ENCODE assay signal across 3 cellular contexts in genomic region chr20:37386505-37387201, GRCh38.
A peak's percentile ranks its signal among the peaks of the same experiment; 100 is the strongest.
TF ChIP-seq lines count a peak whose summit lies in the region.

No MANE protein-coding gene starts in this region.

TF ChIP-seq in SK-N-SH, 30 proteins besides CTCF, POLR2A, EP300 and RAD21:
- no peak for TF ChIP-seq RCOR1 (IDR thresholded peaks at IDR 0.05; ENCODE audit: low read length)
- TF ChIP-seq SMC3 (IDR thresholded peaks at IDR 0.05; ENCODE audit: low read depth, low read length): no peak
- no peak for TF ChIP-seq ELF1 (IDR thresholded peaks at IDR 0.05)
- no peak for TF ChIP-seq PBX3 (IDR thresholded peaks at IDR 0.05)
- TF ChIP-seq RXRA (IDR thresholded peaks at IDR 0.05; ENCODE audit: borderline replicate concordance, low read depth): no peak
- TF ChIP-seq NRF1 (IDR thresholded peaks at IDR 0.05; ENCODE audit: low read depth, low read length): no peak
- no peak for TF ChIP-seq POLR2AphosphoS5 (IDR thresholded peaks at IDR 0.05; ENCODE audit: low read depth, low read length)
- TF ChIP-seq USF2 (IDR thresholded peaks at IDR 0.05; ENCODE audit: borderline replicate concordance, low read depth, low read length): no peak
- TF ChIP-seq MAX (IDR thresholded peaks at IDR 0.05; ENCODE audit: low read depth): no peak
- no peak for TF ChIP-seq SIN3A (IDR thresholded peaks at IDR 0.05; ENCODE audit: borderline replicate concordance, low read depth, low read length)
- TF ChIP-seq FOXJ3 (CRISPR knock-in tag; IDR thresholded peaks at IDR 0.05): no peak
- no peak for TF ChIP-seq RFX5 (IDR thresholded peaks at IDR 0.05; ENCODE audit: low read length)
- no peak for TF ChIP-seq MEF2A (IDR thresholded peaks at IDR 0.05; ENCODE audit: borderline replicate concordance, low read depth)
- TF ChIP-seq TCF12 (IDR thresholded peaks at IDR 0.05): no peak
- no peak for TF ChIP-seq FOXM1 (IDR thresholded peaks at IDR 0.05; ENCODE audit: low read depth)
TF ChIP-seq in SK-N-SH: peak in this region for 0.

TF ChIP-seq in SK-N-SH treated with all-trans-retinoic acid at 6 μM for 48 hours, 23 proteins besides CTCF, POLR2A, EP300 and RAD21:
- TF ChIP-seq CSRNP3 (CRISPR knock-in tag; IDR thresholded peaks at IDR 0.05): no peak
- TF ChIP-seq GLIS3 (CRISPR knock-in tag; IDR thresholded peaks at IDR 0.05): no peak
- TF ChIP-seq TSHZ2 (CRISPR knock-in tag; IDR thresholded peaks at IDR 0.05): no peak
- no peak for TF ChIP-seq BACH2 (CRISPR knock-in tag; IDR thresholded peaks at IDR 0.05; ENCODE audit: borderline replicate concordance)
- TF ChIP-seq ARNTL (CRISPR knock-in tag; IDR thresholded peaks at IDR 0.05; ENCODE audit: borderline replicate concordance, low read depth): no peak
- no peak for TF ChIP-seq RARB (CRISPR knock-in tag; IDR thresholded peaks at IDR 0.05)
- TF ChIP-seq PATZ1 (CRISPR knock-in tag; IDR thresholded peaks at IDR 0.05; ENCODE audit: borderline replicate concordance): no peak
- TF ChIP-seq PPARA (CRISPR knock-in tag; IDR thresholded peaks at IDR 0.05; ENCODE audit: borderline replicate concordance): no peak
- TF ChIP-seq CREB5 (CRISPR knock-in tag; IDR thresholded peaks at IDR 0.05; ENCODE audit: low read depth): no peak
- TF ChIP-seq ZNF565 (CRISPR knock-in tag; conservative IDR thresholded peaks at IDR 0.05; ENCODE audit: low read depth): no peak
- TF ChIP-seq TCF4 (CRISPR knock-in tag; IDR thresholded peaks at IDR 0.05; ENCODE audit: borderline replicate concordance): no peak
- TF ChIP-seq CSDC2 (CRISPR knock-in tag; IDR thresholded peaks at IDR 0.05): no peak
TF ChIP-seq in SK-N-SH treated with all-trans-retinoic acid at 6 μM for 48 hours: peak in this region for 0.

TF ChIP-seq in HepG2, 621 proteins besides CTCF, POLR2A, EP300 and RAD21 (continues in another document):
- TF ChIP-seq MXI1 (IDR thresholded peaks at IDR 0.05; ENCODE audit: borderline replicate concordance, low read depth, low read length) (no peak), ELK4 (CRISPR knock-in tag; IDR thresholded peaks at IDR 0.05; ENCODE audit: borderline replicate concordance) (no peak), SPEN (CRISPR knock-in tag; IDR thresholded peaks at IDR 0.05; ENCODE audit: low read depth) (0 out of 2 replicates have a peak, but pooled peaks have one; percentile 24), ZFP91 (CRISPR knock-in tag; IDR thresholded peaks at IDR 0.05; ENCODE audit: borderline replicate concordance) (peak; percentile 20; the same call in 1 of the 2 replicates), ZFP62 (CRISPR knock-in tag; IDR thresholded peaks at IDR 0.05) (no peak), KLF16 (CRISPR knock-in tag; IDR thresholded peaks at IDR 0.05) (no peak), ATAD3A (CRISPR knock-in tag; IDR thresholded peaks at IDR 0.05) (no peak), NPAS2 (CRISPR knock-in tag; IDR thresholded peaks at IDR 0.05; ENCODE audit: borderline replicate concordance) (no peak), ZNF207 (IDR thresholded peaks at IDR 0.05; ENCODE audit: borderline replicate concordance) (no peak), ZBTB44 (CRISPR knock-in tag; IDR thresholded peaks at IDR 0.05) (no peak), TFE3 (CRISPR knock-in tag; IDR thresholded peaks at IDR 0.05) (no peak), THYN1 (CRISPR knock-in tag; IDR thresholded peaks at IDR 0.05; ENCODE audit: borderline replicate concordance, low read depth) (no peak), ZBTB25 (CRISPR knock-in tag; IDR thresholded peaks at IDR 0.05) (no peak), ZXDC (CRISPR knock-in tag; IDR thresholded peaks at IDR 0.05) (no peak), MNT (IDR thresholded peaks at IDR 0.05) (peak; percentile 81), NAIF1 (CRISPR knock-in tag; IDR thresholded peaks at IDR 0.05; ENCODE audit: borderline replicate concordance) (no peak), ZNF687 (CRISPR knock-in tag; IDR thresholded peaks at IDR 0.05) (peak; percentile 35; the same call in 1 of the 2 replicates), ZNF878 (CRISPR knock-in tag; IDR thresholded peaks at IDR 0.05) (no peak), AGO2 (optimal IDR thresholded peaks at IDR 0.05; ENCODE audit: low read depth, low read length) (peak; percentile 36), MXD1 (CRISPR knock-in tag; IDR thresholded peaks at IDR 0.05) (no peak)
